In genomic region chr9:3528466-3528865, GRCh38 we compare ENCODE assay signal across 9 cellular contexts. TPM values are rescaled to one million over a fixed set of nuclear protein-coding genes. Genes with fewer than 3 reads are reported as not detected.
DNase-seq lines count a peak whose midpoint lies in the region; ATAC-seq, FAIRE-seq and TF ChIP-seq lines count a peak whose summit lies in the region.
"Had no signal": no experiment of that assay in that cellular context is flagged by ENCODE, and none has a peak within 500 bp of the region (broad histone marks: within the 10 kb centered on the region; RNA-seq: fewer than 3 reads in every experiment).

No MANE protein-coding gene starts in this region.

- no peak overlapping the region for H2BK120ac ChIP-seq in H1 (replicated peaks; ENCODE audit: low read depth, low read length)

- H3K4me1 Mint-ChIP-seq in activated B cell treated with CpG ODN at 0.5 μM for 24 hours = peaks cover 49% of the 10 kb centered on the region

- H3K14ac ChIP-seq in H1 (ENCODE audit: insufficient read length) = no peak overlapping the region

- H3K4me1 ChIP-seq in A549 = peaks cover 17% of the 10 kb centered on the region
- H3K4me1 ChIP-seq in H1 (replicated peaks in 1 of 4; ENCODE audit: control insufficient read depth in 3 of 4, insufficient read depth in 4 of 4, low read length in 3 of 4) = peaks cover 0 to 4% (median 2%) of the 10 kb centered on the region in 4 experiments; a peak in 3 of 7 replicates

- H3K27ac ChIP-seq in A549 (no peak overlapping the region), H1 (ENCODE audit: low read depth, low read length) (no peak overlapping the region)
- H3K27ac ChIP-seq: C4-2B had no signal

- H3K4me2 ChIP-seq in A549 (peak overlapping the region; percentile 80; the same call in 2 of the 3 replicates), H1 (ENCODE audit: insufficient read depth in 1 of 2, low read depth in 2 of 2, low read length in 2 of 2) (peak overlapping the region; percentile 44 to 94; a peak in 3 of 4 replicates)

- H2AFZ ChIP-seq in H1 (ENCODE audit: low read length) = no peak overlapping the region

- no peaks in the 10 kb centered on the region for H3K9me3 Mint-ChIP-seq in activated B cell treated with CpG ODN at 0.5 μM for 24 hours

- H2BK12ac ChIP-seq in H1 (ENCODE audit: low read depth, low read length) = no peak overlapping the region

- in situ Hi-C loops in KBM-7 (cut with MboI; ENCODE audit: low pct_unique_long_range_greater_than_20kb, low sequenced_read_pairs) = no loop called here

- no peak overlapping the region for H4K8ac ChIP-seq in H1 (ENCODE audit: extremely low read depth, insufficient read depth, low read length)

- intact Hi-C loops in activated B cell treated with CpG ODN at 0.5 μM for 24 hours (cut with micrococcal nuclease) = loop anchor here (5.0 to 10.0 kb wide), 6 partner anchors 79 to 1909 kb away; partner anchors contain the start of genes JAK2, PLGRKT and RCL1

- H3K36me3 ChIP-seq in H1 (ENCODE audit: control insufficient read depth in 2 of 4, insufficient read depth in 4 of 4, low read length in 3 of 4) = peaks cover 0 to 4% (median 2%) of the 10 kb centered on the region in 4 experiments; a peak in 2 of 8 replicates

- H3K9ac ChIP-seq in H1 (replicated peaks in 1 of 4; ENCODE audit: extremely low read depth in 1 of 4, low read depth in 3 of 4, low read length in 3 of 4) = no peak overlapping the region

- FAIRE-seq in A549 (lab: Jason Lieb, UNC) (no peak), H1 (lab: Jason Lieb, UNC) (no peak)

- peak overlapping the region; percentile 100 for H3K27ac Mint-ChIP-seq in activated B cell treated with CpG ODN at 0.5 μM for 24 hours

- H3K79me2 ChIP-seq in H1 (ENCODE audit: control insufficient read depth in 1 of 2, insufficient read depth in 2 of 2, low read length in 2 of 2) = peaks cover 0 to 60% of the 10 kb centered on the region in 2 experiments; a peak in 3 of 4 replicates

- H3K36me3 Mint-ChIP-seq in activated B cell treated with CpG ODN at 0.5 μM for 24 hours (ENCODE audit: low read depth) = peaks cover 32% of the 10 kb centered on the region

- TF ChIP-seq RAD21 in A549 (conservative IDR thresholded peaks at IDR 0.05 in 1 of 2, IDR thresholded peaks at IDR 0.05 in 1 of 2) = no peak
- no peak for TF ChIP-seq RAD21 in H1 (IDR thresholded peaks at IDR 0.05 in 1 of 2, conservative IDR thresholded peaks at IDR 0.05 in 1 of 2; ENCODE audit: low read depth in 2 of 2, low read length in 2 of 2)

- no peak overlapping the region for H4K91ac ChIP-seq in H1 (replicated peaks; ENCODE audit: insufficient read length, low read length)

- no peak overlapping the region for H4K5ac ChIP-seq in H1 (ENCODE audit: insufficient read length, low read depth, low read length)

- no peaks in the 10 kb centered on the region for H3K27me3 Mint-ChIP-seq in activated B cell treated with CpG ODN at 0.5 μM for 24 hours

- POLR2A ChIA-PET in A549 (lab: Yijun Ruan, JAX) = interaction anchor here (1.0 kb wide), 1 partner anchor 29 kb away, joined by 3 read pairs; no protein-coding TSS in a partner anchor
- POLR2A ChIA-PET in activated B cell treated with CpG ODN at 0.5 μM for 24 hours (lab: Charles Lee) = interaction anchor here (0.6 to 8.4 kb wide), 5 partner anchors 14 to 684 kb away, joined by 3 to 309 read pairs (median 30); partner anchors contain the start of gene PUM3
- POLR2A ChIA-PET in H1 (lab: Charles Lee; ENCODE audit: partially characterized antibody) = no interaction called here

- H3K23me2 ChIP-seq in H1 (ENCODE audit: low read depth, low read length) = peaks cover 14% of the 10 kb centered on the region

- H2BK20ac ChIP-seq in H1 (ENCODE audit: low read length) = no peak overlapping the region

- TF ChIP-seq CTCF in A549 (IDR thresholded peaks at IDR 0.05) (no peak), activated B cell treated with CpG ODN at 0.5 μM for 24 hours (IDR thresholded peaks at IDR 0.05) (no peak), H1 (IDR thresholded peaks at IDR 0.05; ENCODE audit: control extremely low read depth in 1 of 3, insufficient read depth in 1 of 3, low read depth in 1 of 3, low read length in 3 of 3) (no peak)

- no peak for DNase-seq in A549 (ENCODE audit: low read depth in 1 of 2, low spot score in 1 of 2)
- peak; percentile 82 for DNase-seq in KBM-7
- no peak for DNase-seq in activated B cell treated with CpG ODN at 0.5 μM for 24 hours
- no peak for DNase-seq in H1 (ENCODE audit: low read depth in 1 of 2, low spot score in 2 of 2)
- peak; percentile 40 to 43 for DNase-seq in stimulated activated CD8-positive, alpha-beta memory T cell treated with anti-CD3 and anti-CD28 coated beads, Interleukin-7, amount 100 ng/mL, for 4 hours (ENCODE audit: low read depth in 2 of 2)
- no peak for DNase-seq in retina

- CTCF ChIA-PET in A549 (lab: Yijun Ruan, JAX) = interaction anchor here (0.7 to 0.9 kb wide), 2 partner anchors 21 to 166 kb away, joined by 3 read pairs; no protein-coding TSS in a partner anchor
- CTCF ChIA-PET in activated B cell treated with CpG ODN at 0.5 μM for 24 hours (lab: Charles Lee) = interaction anchor here (2.3 kb wide), 1 partner anchor 60 kb away, joined by 7 read pairs; no protein-coding TSS in a partner anchor
- CTCF ChIA-PET in H1 (lab: Charles Lee; ENCODE audit: partially characterized antibody) = no interaction called here

- H4K20me1 ChIP-seq in H1 (replicated peaks in 1 of 2; ENCODE audit: control insufficient read depth in 1 of 2, insufficient read depth in 2 of 2, low read length in 2 of 2) = peaks cover 0 to 2% of the 10 kb centered on the region in 2 experiments

- WGBS in A549 (ENCODE audit: missing lambda C conversion rate) = 95% methylated on average over 7 of the region's 7 CpGs
- 82% methylated on average over 7 of the region's 7 CpGs; no CpG with 5 or more reads in 1 of the 2 experiments for WGBS in H1 (ENCODE audit: extremely low coverage in 1 of 2, insufficient coverage in 1 of 2, insufficient read length in 1 of 2, insufficient replicate concordance in 2 of 2, low coverage in 1 of 2, low lambda C conversion rate in 2 of 2, missing lambda C conversion rate in 1 of 2), 2 experiments

- H3K27me3 ChIP-seq in H1 (replicated peaks in 1 of 4; ENCODE audit: control insufficient read depth in 3 of 4, extremely low read depth in 1 of 4, insufficient read depth in 3 of 4, low read length in 3 of 4) = no peaks in the 10 kb centered on the region

- H3K4me3 ChIP-seq in A549 (no peak overlapping the region), H1 (ENCODE audit: extremely low read depth in 1 of 4, insufficient read depth in 2 of 4, low read depth in 3 of 4, low read length in 4 of 4) (peak overlapping the region in 1 of 4 experiments; percentile 97; a peak in 2 of 8 replicates)

- H3K9me3 ChIP-seq in A549 (no peaks in the 10 kb centered on the region), H1 (ENCODE audit: insufficient read depth in 2 of 2, low read depth in 1 of 2, low read length in 1 of 2) (no peaks in the 10 kb centered on the region)

- peak overlapping the region; percentile 77 for H3K4me3 Mint-ChIP-seq in activated B cell treated with CpG ODN at 0.5 μM for 24 hours

- no peak overlapping the region for H3K4ac ChIP-seq in H1 (replicated peaks; ENCODE audit: insufficient read length, low read depth, low read length)

- no peak overlapping the region for H2BK15ac ChIP-seq in H1 (ENCODE audit: low read length)

- H3K79me1 ChIP-seq in H1 (ENCODE audit: low read depth, low read length) = peaks cover 2% of the 10 kb centered on the region; the same call in 1 of the 2 replicates

- TF ChIP-seq EP300 in A549 (IDR thresholded peaks at IDR 0.05) (no peak), H1 (IDR thresholded peaks at IDR 0.05; ENCODE audit: borderline replicate concordance in 1 of 2, low read depth in 2 of 2, low read length in 2 of 2) (no peak)

- H2AK5ac ChIP-seq in H1 (ENCODE audit: low read depth, low read length) = no peak overlapping the region

- H3K18ac ChIP-seq in H1 (ENCODE audit: extremely low read depth, low read length) = no peak overlapping the region

- no peak overlapping the region for H3K56ac ChIP-seq in H1 (replicated peaks; ENCODE audit: insufficient read length, low read depth, low read length)

- H3K23ac ChIP-seq in H1 (ENCODE audit: insufficient read length) = no peak overlapping the region

- no peak for ATAC-seq in A549
- no peak for ATAC-seq in activated B cell treated with CpG ODN at 0.5 μM for 24 hours (ENCODE audit: low read depth)
- no peak for ATAC-seq in HG03139 (IDR thresholded peaks at IDR 0.05; ENCODE audit: unreplicated experiment)
- ATAC-seq in GM19452 (IDR thresholded peaks at IDR 0.05; ENCODE audit: unreplicated experiment) = no peak

- no peak overlapping the region for H2BK5ac ChIP-seq in H1 (ENCODE audit: low read depth, low read length)

- TF ChIP-seq POLR2A in A549 (IDR thresholded peaks at IDR 0.05; ENCODE audit: low read length) = no peak
- no peak for TF ChIP-seq POLR2A in H1 (IDR thresholded peaks at IDR 0.05; ENCODE audit: control extremely low read depth in 1 of 2, low read depth in 2 of 2, low read length in 2 of 2)

TF ChIP-seq in A549, 52 proteins besides CTCF, POLR2A, EP300 and RAD21:
- TF ChIP-seq FOXS1 (CRISPR knock-in tag; IDR thresholded peaks at IDR 0.05) (no peak), ZC3H11A (IDR thresholded peaks at IDR 0.05) (no peak)

TF ChIP-seq in H1, 55 proteins besides CTCF, POLR2A, EP300 and RAD21:
- no peak for TF ChIP-seq RFX5 (IDR thresholded peaks at IDR 0.05; ENCODE audit: borderline replicate concordance, low read depth, low read length)
- TF ChIP-seq TAF7 (optimal IDR thresholded peaks at IDR 0.05; ENCODE audit: borderline replicate concordance, low read depth, low read length) = no peak
- no peak for TF ChIP-seq TCF12 (IDR thresholded peaks at IDR 0.05; ENCODE audit: low read depth, low read length)

RNA-seq across cellular contexts. Expression of gene RFX3, which starts 2.7 kb away (rescaled TPM):
- polyA plus RNA-seq in A549 (2011; rRNA removed) (7.9 and 9.0 TPM in 2 replicates), A549 (2017; fragmentation: RNase III; extraction: RNeasy Plus Mini Kit Qiagen cat#74134 plus additional on column Dnase treatment) (1.3 to 1.5 TPM (median 1.4 TPM) in 3 replicates), H1 (2011; rRNA removed) (4.0 and 4.9 TPM in 2 replicates)
- polyA plus RNA-seq in A549 (2012; cell fraction: cytosol; rRNA removed) = 1.5 and 1.7 TPM in 2 replicates
- 3.5 and 3.8 TPM in 2 replicates for polyA plus RNA-seq in A549 (2012; cell fraction: nucleus; rRNA removed)
- polyA minus RNA-seq in A549 (2011; rRNA and poly(A)+ RNA removed) = 83.5 and 119 TPM in 2 replicates
- total RNA-seq in activated B cell treated with CpG ODN at 0.5 μM for 24 hours = 34.6 and 39.1 TPM in 2 replicates
- total RNA-seq in H1 (2021; fragmentation: NEBNext Ultra II Directional; extraction: Animal tissue kit (Norgen Biotek cat#: 25700)) = 19.6 and 22.6 TPM in 2 replicates
- polyA plus RNA-seq in H1 (2011; cell fraction: cytosol; rRNA removed) = 6.9 TPM
- 29.8 TPM for polyA plus RNA-seq in H1 (2011; cell fraction: nucleus; rRNA removed)
- polyA plus RNA-seq in H1 (2012, experiment 1 of 2) = 4.1 to 9.0 TPM (median 6.4 TPM) in 4 replicates
- 0.31 TPM for polyA plus RNA-seq in H1 (2012, experiment 2 of 2)
- polyA plus RNA-seq in H1 (2013, experiment 1 of 2) = 4.1 TPM
- 3.4 TPM for polyA plus RNA-seq in H1 (2013, experiment 2 of 2)
- 126 and 131 TPM in 2 replicates for polyA minus RNA-seq in H1 (2011; rRNA and poly(A)+ RNA removed)
- 17.4 TPM for polyA minus RNA-seq in H1 (2011; cell fraction: cytosol; rRNA and poly(A)+ RNA removed)
- polyA minus RNA-seq in H1 (2011; cell fraction: nucleus; rRNA and poly(A)+ RNA removed) = 149 TPM

Comparison
In these comparisons a context has a peak if more than half of its experiments do, and no peak if none do; other contexts are left out.
1. DNase-seq: peak in KBM-7 (single experiment) and stimulated activated CD8-positive, alpha-beta memory T cell treated with anti-CD3 and anti-CD28 coated beads, Interleukin-7, amount 100 ng/mL, for 4 hours (2 of 2); none in A549 (0 of 2), activated B cell treated with CpG ODN at 0.5 μM for 24 hours (single experiment), H1 (0 of 2) and retina (single experiment).